In genomic region chr1:46605242-46605641, GRCh38 we compare ENCODE assay signal across 12 cellular contexts. TPM values are rescaled to one million over a fixed set of nuclear protein-coding genes. Genes with fewer than 3 reads are reported as not detected.
DNase-seq lines count a peak whose midpoint lies in the region; ATAC-seq and TF ChIP-seq lines count a peak whose summit lies in the region.
"Had no signal": no experiment of that assay in that cellular context is flagged by ENCODE, and none has a peak within 500 bp of the region (broad histone marks: within the 10 kb centered on the region; RNA-seq: fewer than 3 reads in every experiment).

No MANE protein-coding gene starts in this region.

- no peaks in the 10 kb centered on the region for H3K9me2 ChIP-seq in OCI-LY7 (ENCODE audit: insufficient read depth, low read length)

- no peaks in the 10 kb centered on the region for H3K27me3 Mint-ChIP-seq in activated naive CD8-positive, alpha-beta T cell treated with anti-CD3 and anti-CD28 coated beads, Interleukin-2, amount 10 ng/mL, durations not matched to agents 7 days and 5 days
- H3K27me3 Mint-ChIP-seq in nephron progenitor cell (ENCODE audit: low read depth, poor library complexity): peaks cover 20% of the 10 kb centered on the region

- H3K27ac ChIP-seq in OCI-LY7 (ENCODE audit: low read depth, low read length, poor library complexity, severe bottlenecking) (no peak overlapping the region), coronary artery (no peak overlapping the region), smooth muscle cell (ENCODE audit: low read depth) (no peak overlapping the region)

- H3K4me3 Mint-ChIP-seq in activated naive CD8-positive, alpha-beta T cell treated with anti-CD3 and anti-CD28 coated beads, Interleukin-2, amount 10 ng/mL, durations not matched to agents 7 days and 5 days: peak overlapping the region; percentile 90
- H3K4me3 Mint-ChIP-seq in nephron progenitor cell: peak overlapping the region; percentile 91

- CTCF ChIA-PET in OCI-LY7 (lab: Charles Lee; ENCODE audit: unreplicated experiment): no interaction called here

- peak; percentile 59 for ATAC-seq in activated naive CD8-positive, alpha-beta T cell treated with anti-CD3 and anti-CD28 coated beads, Interleukin-2, amount 10 ng/mL, durations not matched to agents 7 days and 5 days (ENCODE audit: low read depth)
- ATAC-seq in HG02938 (IDR thresholded peaks at IDR 0.05; ENCODE audit: unreplicated experiment): no peak
- ATAC-seq: left cardiac atrium had no signal

- H3K79me2 ChIP-seq in OCI-LY7 (ENCODE audit: insufficient read depth, low read depth, low read length) (no peaks in the 10 kb centered on the region), smooth muscle cell (ENCODE audit: low read depth) (peaks cover 7% of the 10 kb centered on the region)

- H3K9me3 Mint-ChIP-seq in activated naive CD8-positive, alpha-beta T cell treated with anti-CD3 and anti-CD28 coated beads, Interleukin-2, amount 10 ng/mL, durations not matched to agents 7 days and 5 days: no peaks in the 10 kb centered on the region
- H3K9me3 Mint-ChIP-seq in nephron progenitor cell: no peaks in the 10 kb centered on the region

- peaks cover 43% of the 10 kb centered on the region for H3K4me1 Mint-ChIP-seq in activated naive CD8-positive, alpha-beta T cell treated with anti-CD3 and anti-CD28 coated beads, Interleukin-2, amount 10 ng/mL, durations not matched to agents 7 days and 5 days
- H3K4me1 Mint-ChIP-seq in nephron progenitor cell: peaks cover 42% of the 10 kb centered on the region

- TF ChIP-seq CTCF in OCI-LY7 (conservative IDR thresholded peaks at IDR 0.05; ENCODE audit: low read length) (no peak), nephron progenitor cell (IDR thresholded peaks at IDR 0.05) (no peak), coronary artery (IDR thresholded peaks at IDR 0.05) (no peak), smooth muscle cell (IDR thresholded peaks at IDR 0.05; ENCODE audit: borderline replicate concordance, insufficient read depth, poor library complexity, severe bottlenecking) (no peak)

- H3K4me3 ChIP-seq in OCI-LY7 (ENCODE audit: low read depth, low read length, poor library complexity, severe bottlenecking): no peak overlapping the region
- H3K4me3 ChIP-seq in coronary artery: no peak overlapping the region
- no peak overlapping the region for H3K4me3 ChIP-seq in smooth muscle cell

- H3K9me3 ChIP-seq in OCI-LY7 (ENCODE audit: low read length): no peaks in the 10 kb centered on the region
- no peaks in the 10 kb centered on the region for H3K9me3 ChIP-seq in smooth muscle cell (replicated peaks; ENCODE audit: low read depth)
- H3K9me3 ChIP-seq: Peyer's patch had no signal

- H3K27me3 ChIP-seq in smooth muscle cell (ENCODE audit: low read depth): no peaks in the 10 kb centered on the region
- H3K27me3 ChIP-seq: Peyer's patch had no signal

- BruUV-seq in OCI-LY7 (replicated peaks; lab: Mats Ljungman, UMichigan): no TSS peak

- H3K4me2 ChIP-seq in OCI-LY7 (ENCODE audit: low read length) (peak overlapping the region; percentile 87; the same call in 1 of the 2 replicates), smooth muscle cell (no peak overlapping the region)

- H3F3A ChIP-seq in smooth muscle cell (ENCODE audit: low read depth): no peaks in the 10 kb centered on the region

- H3K27ac Mint-ChIP-seq in activated naive CD8-positive, alpha-beta T cell treated with anti-CD3 and anti-CD28 coated beads, Interleukin-2, amount 10 ng/mL, durations not matched to agents 7 days and 5 days: peak overlapping the region; percentile 64
- H3K27ac Mint-ChIP-seq in nephron progenitor cell: no peak overlapping the region

- peaks cover 12% of the 10 kb centered on the region for H3K4me1 ChIP-seq in OCI-LY7 (ENCODE audit: insufficient read depth, low read length, poor library complexity, severe bottlenecking)
- H3K4me1 ChIP-seq in smooth muscle cell (ENCODE audit: low read depth): peaks cover 5% of the 10 kb centered on the region

- WGBS in smooth muscle cell (ENCODE audit: low lambda C conversion rate): 89% methylated on average over 2 of the region's 2 CpGs

- intact Hi-C loops in OCI-LY7 (cut with micrococcal nuclease; ENCODE audit: unreplicated experiment): no loop called here

- no peaks in the 10 kb centered on the region for H3K36me3 ChIP-seq in OCI-LY7 (ENCODE audit: insufficient read depth, low read length)
- no peaks in the 10 kb centered on the region for H3K36me3 ChIP-seq in smooth muscle cell (ENCODE audit: low read depth)

- DNase-seq in GF-D8 (lab: John Stamatoyannopoulos, UW): peak; percentile 45
- no peak for DNase-seq in OCI-LY7 (ENCODE audit: low spot score)
- DNase-seq in activated naive CD8-positive, alpha-beta T cell treated with anti-CD3 and anti-CD28 coated beads, Interleukin-2, amount 10 ng/mL, durations not matched to agents 7 days and 5 days: peak; percentile 48
- DNase-seq in nephron progenitor cell: no peak
- no peak for DNase-seq in coronary artery (ENCODE audit: low spot score)
- no peak for DNase-seq in smooth muscle cell (lab: John Stamatoyannopoulos, UW; ENCODE audit: unreplicated experiment)
- DNase-seq: DMS79, left cardiac atrium, NCI-H2081 treated with DMSO at 0.1 percent for 48 hours had no signal

- POLR2A ChIA-PET in OCI-LY7 (lab: Charles Lee): interaction anchor here (1.0 to 5.6 kb wide), 6 partner anchors 9 to 127 kb away, joined by 3 to 62 read pairs (median 6); partner anchors contain the start of genes ATPAF1 and MOB3C
- POLR2A ChIA-PET in activated naive CD8-positive, alpha-beta T cell treated with anti-CD3 and anti-CD28 coated beads, Interleukin-2, amount 10 ng/mL, durations not matched to agents 7 days and 5 days (lab: Charles Lee): interaction anchor here (1.2 to 4.8 kb wide), 5 partner anchors 10 to 117 kb away, joined by 3 to 91 read pairs (median 22); partner anchors contain the start of genes KNCN and MOB3C

- H2AFZ ChIP-seq in OCI-LY7 (ENCODE audit: low read length): no peak overlapping the region
- H2AFZ ChIP-seq in smooth muscle cell (ENCODE audit: low read depth): no peak overlapping the region

- peaks cover 47% of the 10 kb centered on the region for H3K36me3 Mint-ChIP-seq in activated naive CD8-positive, alpha-beta T cell treated with anti-CD3 and anti-CD28 coated beads, Interleukin-2, amount 10 ng/mL, durations not matched to agents 7 days and 5 days
- no peaks in the 10 kb centered on the region for H3K36me3 Mint-ChIP-seq in nephron progenitor cell (ENCODE audit: low read depth)

- H3K9ac ChIP-seq in smooth muscle cell (ENCODE audit: low read depth): no peak overlapping the region

- H4K20me1 ChIP-seq in OCI-LY7 (ENCODE audit: insufficient read depth, low read length): no peaks in the 10 kb centered on the region
- H4K20me1 ChIP-seq in smooth muscle cell (ENCODE audit: low read depth): no peaks in the 10 kb centered on the region

RNA-seq across cellular contexts. Expression of gene MKNK1, which starts 1.2 kb away (rescaled TPM):
- 11.5 and 18.8 TPM in 2 replicates for total RNA-seq in OCI-LY7 (2014; rRNA removed; shearing (Covaris generic))
- total RNA-seq in OCI-LY7 (2022) (22.1 and 24.0 TPM in 2 replicates), smooth muscle cell (17.9 and 18.7 TPM in 2 replicates)
- total RNA-seq in activated naive CD8-positive, alpha-beta T cell treated with anti-CD3 and anti-CD28 coated beads, Interleukin-2, amount 10 ng/mL, durations not matched to agents 7 days and 5 days: 10 to 100 TPM; 65.4 to 70.2 TPM
- 11.7 and 17.2 TPM in 2 replicates for polyA plus RNA-seq in smooth muscle cell

RNA-seq across cellular contexts. Expression of gene MOB3C, which starts 11.4 kb away (rescaled TPM):
- 2.0 and 2.7 TPM in 2 replicates for total RNA-seq in OCI-LY7 (2014; rRNA removed; shearing (Covaris generic))
- total RNA-seq in OCI-LY7 (2022): 3.8 and 3.9 TPM in 2 replicates
- total RNA-seq in activated naive CD8-positive, alpha-beta T cell treated with anti-CD3 and anti-CD28 coated beads, Interleukin-2, amount 10 ng/mL, durations not matched to agents 7 days and 5 days: 10 to 100 TPM; 21.0 to 23.8 TPM
- total RNA-seq in smooth muscle cell: 5.3 and 9.3 TPM in 2 replicates
- 5.5 and 8.8 TPM in 2 replicates for polyA plus RNA-seq in smooth muscle cell

RNA-seq across cellular contexts. Expression of gene KNCN, which starts 53.8 kb away (rescaled TPM):
- total RNA-seq in OCI-LY7 (2014; rRNA removed; shearing (Covaris generic)): not detected in 2 replicates
- total RNA-seq in OCI-LY7 (2022) (not detected in 2 replicates), smooth muscle cell (not detected in 2 replicates)
- not detected for total RNA-seq in activated naive CD8-positive, alpha-beta T cell treated with anti-CD3 and anti-CD28 coated beads, Interleukin-2, amount 10 ng/mL, durations not matched to agents 7 days and 5 days
- polyA plus RNA-seq in smooth muscle cell: not detected in 2 replicates
- total RNA-seq: left cardiac atrium, Peyer's patch, posterior vena cava had no signal

Comparison
In these comparisons a context has a peak if more than half of its experiments do, and no peak if none do; other contexts are left out.
1. DNase-seq: peak in GF-D8 (single experiment) and activated naive CD8-positive, alpha-beta T cell treated with anti-CD3 and anti-CD28 coated beads, Interleukin-2, amount 10 ng/mL, durations not matched to agents 7 days and 5 days (single experiment); none in OCI-LY7 (single experiment), nephron progenitor cell (single experiment), coronary artery (single experiment) and smooth muscle cell (single experiment).